9 cellular contexts compared by ENCODE assay signal in genomic region chr10:50260791-50261281, GRCh38. TPM values are rescaled to one million over a fixed set of nuclear protein-coding genes. Genes with fewer than 3 reads are reported as not detected.
A peak's percentile ranks its signal among the peaks of the same experiment; 100 is the strongest.
DNase-seq lines count a peak whose midpoint lies in the region; ATAC-seq, FAIRE-seq and TF ChIP-seq lines count a peak whose summit lies in the region.
"Had no signal": no experiment of that assay in that cellular context is flagged by ENCODE, and none has a peak within 500 bp of the region (broad histone marks: within the 10 kb centered on the region; RNA-seq: fewer than 3 reads in every experiment).

No MANE protein-coding gene starts in this region.

- H3K9me3 ChIP-seq in BE2C (no peaks in the 10 kb centered on the region), Peyer's patch (no peaks in the 10 kb centered on the region)

- ATAC-seq in GM18517 (IDR thresholded peaks at IDR 0.05; ENCODE audit: unreplicated experiment), result peak; percentile 99
- ATAC-seq in GM21528 (IDR thresholded peaks at IDR 0.05; ENCODE audit: low FRiP score, unreplicated experiment), result peak; percentile 100
- peak; percentile 100 for ATAC-seq in HG03575 (IDR thresholded peaks at IDR 0.05; ENCODE audit: extremely low read depth, insufficient number of reproducible peaks, low FRiP score, unreplicated experiment)

- TF ChIP-seq POLR2A in Peyer's patch (IDR thresholded peaks at IDR 0.05) (no peak), H54 (IDR thresholded peaks at IDR 0.05; ENCODE audit: low read depth, low read length) (no peak)

- H3K4me3 ChIP-seq in epithelial cell of proximal tubule (ENCODE audit: low read depth, low read length) (no peak overlapping the region), BE2C (ENCODE audit: low read depth, low read length) (no peak overlapping the region), Peyer's patch (no peak overlapping the region)

- peak overlapping the region in 2 of 4 donors; percentile 29 to 32 for H3K27ac ChIP-seq in Peyer's patch

- peaks cover 3% of the 10 kb centered on the region for H3K27me3 ChIP-seq in BE2C
- no peaks in the 10 kb centered on the region for H3K27me3 ChIP-seq in Peyer's patch

- no peaks in the 10 kb centered on the region for H3K36me3 ChIP-seq in BE2C
- H3K36me3 ChIP-seq in Peyer's patch, result no peaks in the 10 kb centered on the region

- no peak for TF ChIP-seq CTCF in epithelial cell of proximal tubule (conservative IDR thresholded peaks at IDR 0.05; ENCODE audit: low read depth, low read length)
- TF ChIP-seq CTCF in BE2C (IDR thresholded peaks at IDR 0.05; ENCODE audit: low read depth, low read length), result no peak
- peak in 1 of 6 experiments; percentile 1 for TF ChIP-seq CTCF in Peyer's patch (IDR thresholded peaks at IDR 0.05)

- H3K4me1 ChIP-seq in BE2C (no peaks in the 10 kb centered on the region), Peyer's patch (peaks cover 0 to 6% (median 0%) of the 10 kb centered on the region in 4 donors)

- FAIRE-seq in H54 (lab: Jason Lieb, UNC), result no peak
- FAIRE-seq: HTR-8/SVneo had no signal

- DNase-seq in epithelial cell of proximal tubule (ENCODE audit: low read depth) (peak; percentile 6), BE2C (no peak), Peyer's patch (no peak), HuH-7 (ENCODE audit: low spot score) (no peak), H54 (ENCODE audit: insufficient read length, low spot score) (no peak)

RNA-seq across cellular contexts. Expression of gene ASAH2, which starts 9.5 kb away (rescaled TPM):
- total RNA-seq in epithelial cell of proximal tubule, result 0.14 and 0.46 TPM in 2 replicates
- 0.54 TPM for polyA plus RNA-seq in BE2C (2012; ENCODE audit: insufficient read depth, insufficient read length, low read depth)
- total RNA-seq in Peyer's patch, result 10 to 100 TPM in 1 of 4 donors, 1 to 10 TPM in 2, under 1 TPM in 1; 0.83 to 52.2 (median 5.7) TPM
